Comparison of ENCODE assay signal across 13 cellular contexts in the genomic region with DNA sequence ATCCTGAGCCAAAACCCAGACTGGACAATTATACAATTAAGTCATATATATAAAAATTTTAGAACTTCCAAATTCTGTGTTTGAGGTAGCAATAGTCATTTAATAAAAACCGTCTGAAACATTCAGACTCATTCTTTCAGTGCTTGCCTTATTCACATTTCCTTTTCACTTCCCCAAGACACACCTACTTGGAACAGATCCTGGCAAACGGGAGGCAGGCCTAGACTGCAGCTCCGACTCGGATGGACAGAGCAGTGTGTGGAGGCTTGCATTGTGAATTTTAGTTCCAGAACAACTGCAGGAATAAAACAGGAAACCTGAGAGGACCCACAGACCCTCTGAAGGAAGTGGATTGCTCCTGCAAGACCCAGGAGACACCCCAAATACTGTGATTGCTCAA.
"Had no signal": no experiment of that assay in that cellular context is flagged by ENCODE, and none has a peak within 500 bp of the region (broad histone marks: within the 10 kb centered on the region; RNA-seq: fewer than 3 reads in every experiment).

No MANE protein-coding gene starts in this region.

- H3K4me1 Mint-ChIP-seq: activated CD4-positive, alpha-beta memory T cell treated with anti-CD3 and anti-CD28 coated beads, Interleukin-2, amount 10 ng/mL, durations not matched to agents 7 days and 5 days; activated naive CD8-positive, alpha-beta T cell treated with anti-CD3 and anti-CD28 coated beads, Interleukin-2, amount 10 ng/mL, durations not matched to agents 7 days and 5 days; T-cell had no signal

- H3K27ac Mint-ChIP-seq: activated CD4-positive, alpha-beta memory T cell treated with anti-CD3 and anti-CD28 coated beads, Interleukin-2, amount 10 ng/mL, durations not matched to agents 7 days and 5 days; activated naive CD8-positive, alpha-beta T cell treated with anti-CD3 and anti-CD28 coated beads, Interleukin-2, amount 10 ng/mL, durations not matched to agents 7 days and 5 days; activated T-cell treated with anti-CD3 and anti-CD28 coated beads, Interleukin-2, amount 50 U/mL, for 72 hours; nephron progenitor cell; T-cell had no signal

- H3K27me3 ChIP-seq: cardiac muscle cell, hepatocyte had no signal

- DNase-seq: activated CD4-positive, alpha-beta memory T cell treated with anti-CD3 and anti-CD28 coated beads, Interleukin-2, amount 10 ng/mL, durations not matched to agents 7 days and 5 days; activated CD8-positive, alpha-beta memory T cell treated with anti-CD3 and anti-CD28 coated beads, Interleukin-2, amount 50 U/mL, for 4 hours; activated naive CD8-positive, alpha-beta T cell treated with anti-CD3 and anti-CD28 coated beads, Interleukin-2, amount 10 ng/mL, durations not matched to agents 7 days and 5 days; activated T-cell treated with anti-CD3 and anti-CD28 coated beads, Interleukin-2, amount 50 U/mL, for 72 hours; nephron progenitor cell; stimulated activated CD4-positive, alpha-beta T cell treated with anti-CD3 and anti-CD28 coated beads, Interleukin-4, amount 100 ng/mL, for 1 hour; stimulated activated CD8-positive, alpha-beta memory T cell treated with anti-CD3 and anti-CD28 coated beads, Interleukin-4, amount 100 ng/mL, for 48 hours; stimulated activated naive CD8-positive, alpha-beta T cell treated with anti-CD3 and anti-CD28 coated beads, Interleukin-15, Interleukin-2, amounts not matched to agents 100 U/mL and 50 U/mL, for 24 hours; T-cell; T1000 had no signal

- H3K36me3 ChIP-seq: cardiac muscle cell had no signal

- H3K4me3 Mint-ChIP-seq: activated CD4-positive, alpha-beta memory T cell treated with anti-CD3 and anti-CD28 coated beads, Interleukin-2, amount 10 ng/mL, durations not matched to agents 7 days and 5 days; activated naive CD8-positive, alpha-beta T cell treated with anti-CD3 and anti-CD28 coated beads, Interleukin-2, amount 10 ng/mL, durations not matched to agents 7 days and 5 days; activated T-cell treated with anti-CD3 and anti-CD28 coated beads, Interleukin-2, amount 50 U/mL, for 72 hours; nephron progenitor cell; T-cell had no signal

- H2AFZ ChIP-seq: hepatocyte had no signal

- H3K4me2 ChIP-seq: hepatocyte had no signal

- H3K27me3 Mint-ChIP-seq: activated CD4-positive, alpha-beta memory T cell treated with anti-CD3 and anti-CD28 coated beads, Interleukin-2, amount 10 ng/mL, durations not matched to agents 7 days and 5 days; activated naive CD8-positive, alpha-beta T cell treated with anti-CD3 and anti-CD28 coated beads, Interleukin-2, amount 10 ng/mL, durations not matched to agents 7 days and 5 days; T-cell had no signal

- H3K79me2 ChIP-seq: hepatocyte had no signal

- H3K27ac ChIP-seq: cardiac muscle cell, hepatocyte, VCaP had no signal

- H3K4me3 ChIP-seq: cardiac muscle cell, hepatocyte had no signal

- H3K36me3 Mint-ChIP-seq: activated naive CD8-positive, alpha-beta T cell treated with anti-CD3 and anti-CD28 coated beads, Interleukin-2, amount 10 ng/mL, durations not matched to agents 7 days and 5 days; T-cell had no signal
